Comparison of ENCODE assay signal across 6 cellular contexts in the genomic region with DNA sequence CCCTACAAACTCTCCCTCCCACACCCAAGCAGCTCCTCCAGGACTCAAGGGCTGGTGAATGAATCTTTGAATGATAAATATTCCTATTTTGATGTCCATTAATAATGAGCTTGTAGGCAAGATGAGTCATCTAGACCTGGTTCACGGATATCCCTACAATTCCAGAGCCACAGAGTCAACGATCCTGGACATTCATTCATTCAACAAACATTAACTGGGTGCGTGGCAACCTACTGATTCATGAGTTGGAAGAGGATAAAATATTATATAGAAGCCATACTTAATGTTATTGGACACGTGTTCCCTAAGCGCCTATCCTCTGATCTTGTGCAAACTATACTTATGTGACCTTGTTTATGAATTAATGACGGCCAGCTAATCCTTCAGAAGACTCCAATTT. TPM values are rescaled to one million over a fixed set of nuclear protein-coding genes. Genes with fewer than 3 reads are reported as not detected.
DNase-seq lines count a peak whose midpoint lies in the region; ATAC-seq, FAIRE-seq and TF ChIP-seq lines count a peak whose summit lies in the region.

No MANE protein-coding gene starts in this region.

- TF ChIP-seq CTCF in BE2C (IDR thresholded peaks at IDR 0.05; ENCODE audit: low read depth, low read length) (no peak), RWPE2 (IDR thresholded peaks at IDR 0.05; ENCODE audit: poor library complexity, severe bottlenecking) (no peak), kidney (IDR thresholded peaks at IDR 0.05; ENCODE audit: borderline replicate concordance, extremely low read depth, insufficient read depth) (no peak)

- no peaks in the 10 kb centered on the region for H3K27me3 ChIP-seq in BE2C
- H3K27me3 ChIP-seq in RWPE2 (ENCODE audit: insufficient read depth, poor library complexity, severe bottlenecking) = no peaks in the 10 kb centered on the region

- no peak for ATAC-seq in RWPE2 (ENCODE audit: low read depth)

- H3K4me1 ChIP-seq in BE2C (no peaks in the 10 kb centered on the region), RWPE2 (ENCODE audit: insufficient read depth, poor library complexity, severe bottlenecking) (peaks cover 20% of the 10 kb centered on the region), kidney (ENCODE audit: control insufficient read depth in 1 of 2, insufficient read depth in 1 of 2, low read depth in 1 of 2, low read length in 2 of 2) (no peaks in the 10 kb centered on the region)

- DNase-seq in BE2C = no peak
- DNase-seq in RWPE2 (ENCODE audit: low spot score) = no peak
- no peak for DNase-seq in kidney
- DNase-seq in NCI-H82 treated with DMSO at 0.1 percent for 48 hours (lab: John Stamatoyannopoulos, UW; ENCODE audit: unreplicated experiment) = no peak
- no peak for DNase-seq in DMS 273 (lab: John Stamatoyannopoulos, UW; ENCODE audit: unreplicated experiment)
- no peak for DNase-seq in AML-193 (lab: John Stamatoyannopoulos, UW)

- FAIRE-seq in kidney (lab: Jason Lieb, UNC) = no peak

- H3K36me3 ChIP-seq in BE2C (no peaks in the 10 kb centered on the region), RWPE2 (ENCODE audit: low read depth) (no peaks in the 10 kb centered on the region), kidney (ENCODE audit: control insufficient read depth in 1 of 2, insufficient read depth in 2 of 2, low read length in 2 of 2) (no peaks in the 10 kb centered on the region)

- H3K27ac ChIP-seq in RWPE2 (ENCODE audit: poor library complexity, severe bottlenecking) (no peak overlapping the region), kidney (ENCODE audit: low read depth in 2 of 2, low read length in 2 of 2) (no peak overlapping the region)

- intact Hi-C loops in kidney (cut with DNase I) = no loop called here

- no peak overlapping the region for H3K9ac ChIP-seq in kidney (ENCODE audit: low read length in 2 of 2)

- H3K4me3 ChIP-seq in BE2C (ENCODE audit: low read depth, low read length) = peak overlapping the region; percentile 55
- H3K4me3 ChIP-seq in RWPE2 (ENCODE audit: severe bottlenecking) = peak overlapping the region; percentile 33
- H3K4me3 ChIP-seq in kidney (ENCODE audit: low read length in 2 of 2) = peak overlapping the region; percentile 21 to 51

- H3K9me3 ChIP-seq in BE2C = no peaks in the 10 kb centered on the region
- H3K9me3 ChIP-seq in RWPE2 (ENCODE audit: severe bottlenecking) = no peaks in the 10 kb centered on the region
- H3K9me3 ChIP-seq in kidney (ENCODE audit: control insufficient read depth in 1 of 2, low read length in 2 of 2) = no peaks in the 10 kb centered on the region

RNA-seq across cellular contexts. Expression of gene OTUB2, which starts 0.4 kb away (rescaled TPM):
- 1.3 TPM for polyA plus RNA-seq in BE2C (2012; ENCODE audit: insufficient read depth, insufficient read length, low read depth)
- total RNA-seq in kidney = 1.1 TPM
- polyA plus RNA-seq in kidney (ENCODE audit: insufficient read depth, low read depth, low replicate concordance) = 1.6 TPM

RNA-seq across cellular contexts. Expression of gene CCDC197, which starts 28.6 kb away (rescaled TPM):
- polyA plus RNA-seq in BE2C (2012; ENCODE audit: insufficient read depth, insufficient read length, low read depth) = not detected
- total RNA-seq in kidney = not detected
- polyA plus RNA-seq in kidney (ENCODE audit: insufficient read depth, low read depth, low replicate concordance) = not detected

RNA-seq across cellular contexts. Expression of gene ASB2, which starts 49.4 kb away (rescaled TPM):
- not detected for polyA plus RNA-seq in BE2C (2012; ENCODE audit: insufficient read depth, insufficient read length, low read depth)
- total RNA-seq in kidney = 3.7 TPM
- 0.97 TPM for polyA plus RNA-seq in kidney (ENCODE audit: insufficient read depth, low read depth, low replicate concordance)

RNA-seq across cellular contexts. Expression of gene DDX24, which starts 55.3 kb away (rescaled TPM):
- polyA plus RNA-seq in BE2C (2012; ENCODE audit: insufficient read depth, insufficient read length, low read depth) = 209 TPM
- total RNA-seq in kidney = 193 TPM
- polyA plus RNA-seq in kidney (ENCODE audit: insufficient read depth, low read depth, low replicate concordance) = 139 TPM

RNA-seq across cellular contexts. Expression of gene IFI27L1, which starts 55.4 kb away (rescaled TPM):
- 23.1 TPM for polyA plus RNA-seq in BE2C (2012; ENCODE audit: insufficient read depth, insufficient read length, low read depth)
- 22.5 TPM for total RNA-seq in kidney
- polyA plus RNA-seq in kidney (ENCODE audit: insufficient read depth, low read depth, low replicate concordance) = 30.6 TPM
